In the genomic region with DNA sequence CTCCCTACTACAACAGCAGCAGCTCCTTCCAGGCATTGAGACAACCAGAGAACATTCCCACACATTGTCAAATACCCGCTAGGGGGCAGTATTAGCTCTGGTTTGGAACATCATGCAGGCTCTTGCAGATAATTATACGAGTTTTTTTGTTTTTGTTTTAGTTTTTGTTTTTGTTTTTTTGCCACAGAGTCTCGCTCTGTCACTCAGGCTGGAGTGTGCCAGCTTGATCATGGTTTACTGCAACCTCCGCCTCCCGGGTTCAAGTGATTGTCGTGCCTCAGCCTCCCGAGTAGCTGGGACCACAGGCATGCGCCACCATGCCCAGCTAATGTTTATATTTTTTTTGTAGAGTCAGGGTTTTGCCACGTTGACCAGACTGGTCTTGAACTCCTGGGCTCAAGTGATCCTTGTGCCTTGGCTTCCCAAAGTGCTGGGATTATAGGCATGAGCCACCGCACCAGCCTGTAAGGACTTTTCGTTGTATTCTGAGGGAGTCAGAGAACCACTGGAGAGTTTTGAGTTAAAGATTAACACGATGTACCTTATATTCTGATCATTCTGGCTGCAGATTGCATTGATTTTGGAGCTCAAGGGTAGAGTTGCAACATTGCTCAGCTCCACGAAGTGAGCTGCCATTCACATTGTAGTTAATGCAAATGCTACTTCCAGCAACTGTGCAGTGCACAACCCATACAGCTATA, we compare ENCODE assay signal across 9 cellular contexts. TPM values are rescaled to one million over a fixed set of nuclear protein-coding genes. Genes with fewer than 3 reads are reported as not detected.
DNase-seq lines count a peak whose midpoint lies in the region; ATAC-seq and TF ChIP-seq lines count a peak whose summit lies in the region.
"Had no signal": no experiment of that assay in that cellular context is flagged by ENCODE, and none has a peak within 500 bp of the region (broad histone marks: within the 10 kb centered on the region; RNA-seq: fewer than 3 reads in every experiment).

No MANE protein-coding gene starts in this region.

- no peak overlapping the region for H3K4ac ChIP-seq in neuronal stem cell (ENCODE audit: low read length)

- H3K18ac ChIP-seq in neuronal stem cell (ENCODE audit: low read length), result no peak overlapping the region

- H2BK120ac ChIP-seq in neuronal stem cell (ENCODE audit: low read depth, low read length), result no peak overlapping the region

- H3K9ac ChIP-seq in neuronal stem cell (ENCODE audit: low read depth, low read length, poor library complexity), result no peak overlapping the region

- H3K9me3 ChIP-seq in neuronal stem cell (replicated peaks in 1 of 2; ENCODE audit: control insufficient read depth in 2 of 2, insufficient read depth in 1 of 2, low read depth in 1 of 2, low read length in 2 of 2), result no peaks in the 10 kb centered on the region
- H3K9me3 ChIP-seq in uterus, result no peaks in the 10 kb centered on the region

- TF ChIP-seq POLR2A in uterus (IDR thresholded peaks at IDR 0.05), result no peak

- peak; percentile 76 for DNase-seq in CMK (ENCODE audit: low read depth)
- peak; percentile 79 for DNase-seq in HFF-Myc (ENCODE audit: extremely low read depth, low read depth)
- DNase-seq in NCI-H82 (lab: John Stamatoyannopoulos, UW), result peak; percentile 87
- peak; percentile 23 for DNase-seq in activated T-cell treated with anti-CD3 and anti-CD28 coated beads for 48 hours (ENCODE audit: low read depth)
- DNase-seq in fibroblast of the conjunctiva (ENCODE audit: low read depth), result peak; percentile 74
- peak; percentile 70 for DNase-seq in neuronal stem cell (ENCODE audit: low spot score)
- peak in 1 of 2 donors; percentile 36 for DNase-seq in uterus

- ATAC-seq in HG03460 (IDR thresholded peaks at IDR 0.05; ENCODE audit: unreplicated experiment), result no peak
- ATAC-seq: T-helper 17 cell had no signal

- H3K79me1 ChIP-seq in neuronal stem cell (ENCODE audit: low read depth, low read length), result no peaks in the 10 kb centered on the region

- no peak overlapping the region for H4K91ac ChIP-seq in neuronal stem cell (ENCODE audit: low read depth, low read length, poor library complexity)

- WGBS in neuronal stem cell (ENCODE audit: extremely low coverage in 2 of 2, insufficient read length in 2 of 2, insufficient replicate concordance in 1 of 2), 2 donors, result no CpG with 5 or more reads among the region's 13 CpGs

- H3K4me3 ChIP-seq in HFF-Myc (replicated peaks; ENCODE audit: low read depth, low read length), result no peak overlapping the region
- H3K4me3 ChIP-seq in neuronal stem cell (ENCODE audit: low read length in 2 of 2), result no peak overlapping the region
- H3K4me3 ChIP-seq in uterus, result no peak overlapping the region

- intact Hi-C loops in uterus (cut with DNase I; ENCODE audit: low total_unique reads), result no loop called here

- H3K23ac ChIP-seq in neuronal stem cell (ENCODE audit: low read depth, low read length, poor library complexity), result no peak overlapping the region

- H2AK5ac ChIP-seq in neuronal stem cell (ENCODE audit: low read depth, low read length), result no peak overlapping the region

- H3K36me3 ChIP-seq in neuronal stem cell (replicated peaks in 1 of 2; ENCODE audit: control insufficient read depth in 2 of 2, insufficient read depth in 2 of 2, low read length in 2 of 2), result no peaks in the 10 kb centered on the region
- no peaks in the 10 kb centered on the region for H3K36me3 ChIP-seq in uterus

- H2BK15ac ChIP-seq in neuronal stem cell (ENCODE audit: low read length), result no peak overlapping the region

- H3K4me1 ChIP-seq in neuronal stem cell (ENCODE audit: control insufficient read depth in 2 of 2, insufficient read depth in 1 of 2, low read depth in 1 of 2, low read length in 2 of 2), result peaks cover 0 to 4% of the 10 kb centered on the region in 2 donors
- H3K4me1 ChIP-seq in uterus, result no peaks in the 10 kb centered on the region

- H4K8ac ChIP-seq in neuronal stem cell (ENCODE audit: low read depth, low read length), result no peak overlapping the region

- H2AFZ ChIP-seq in neuronal stem cell (ENCODE audit: low read length), result no peak overlapping the region

- H3K27me3 ChIP-seq in neuronal stem cell (ENCODE audit: control insufficient read depth in 3 of 3, insufficient read depth in 3 of 3, low read depth in 1 of 3, low read length in 3 of 3) (no peaks in the 10 kb centered on the region), uterus (no peaks in the 10 kb centered on the region)

- no peak overlapping the region for H2BK5ac ChIP-seq in neuronal stem cell (ENCODE audit: low read length)

- no peak overlapping the region for H3K14ac ChIP-seq in neuronal stem cell (ENCODE audit: low read length)

- H2BK12ac ChIP-seq in neuronal stem cell (ENCODE audit: low read length), result no peak overlapping the region

- H3K27ac ChIP-seq in neuronal stem cell (replicated peaks; ENCODE audit: low read length) (no peak overlapping the region), uterus (no peak overlapping the region)

- TF ChIP-seq CTCF in HFF-Myc (IDR thresholded peaks at IDR 0.05; ENCODE audit: low read depth, low read length, missing control alignments), result peak; percentile 73
- TF ChIP-seq CTCF in uterus (IDR thresholded peaks at IDR 0.05), result peak; percentile 35 to 70 (median 54)

- no peak overlapping the region for H3K4me2 ChIP-seq in neuronal stem cell (ENCODE audit: insufficient read depth, low read length, poor library complexity, severe bottlenecking)

RNA-seq across cellular contexts. Expression of a gene that starts 41.7 kb away (rescaled TPM):
- polyA plus RNA-seq in neuronal stem cell (2013, experiment 1 of 2), result not detected
- not detected for polyA plus RNA-seq in neuronal stem cell (2013, experiment 2 of 2)
- total RNA-seq in uterus, result 1 to 10 TPM in 1 of 4 donors, under 1 TPM in 1, not detected in 2; 0.40 to 2.9 TPM
- total RNA-seq: T-helper 17 cell had no signal

RNA-seq across cellular contexts. Expression of a gene that starts 42.2 kb away (rescaled TPM):
- polyA plus RNA-seq in neuronal stem cell (2013, experiment 1 of 2), result not detected
- not detected for polyA plus RNA-seq in neuronal stem cell (2013, experiment 2 of 2)
- total RNA-seq in uterus, result not detected
- total RNA-seq: T-helper 17 cell had no signal
